Comparison of ENCODE assay signal across 9 cellular contexts in the genomic region with DNA sequence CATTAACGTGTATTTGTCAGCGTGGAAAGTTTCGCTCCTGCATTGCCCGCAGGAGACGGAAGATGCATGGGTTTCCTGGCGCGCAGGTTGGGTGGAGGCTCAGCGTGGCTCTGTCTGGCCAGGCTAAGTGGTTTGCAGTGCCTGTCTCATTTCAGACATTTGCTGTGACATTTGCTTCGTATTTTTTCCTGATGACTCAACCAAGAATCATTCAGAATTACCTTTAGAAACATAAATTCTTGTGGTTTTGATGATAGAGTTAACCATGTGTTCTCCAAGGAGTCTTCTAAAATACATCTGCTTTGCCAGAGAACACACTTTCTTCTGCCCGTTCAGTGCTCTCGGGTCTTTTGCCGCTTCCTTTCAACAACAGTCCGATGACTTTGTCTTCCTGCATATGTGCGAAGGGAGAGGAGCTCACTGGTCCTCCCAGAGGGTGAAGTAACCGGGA.
DNase-seq lines count a peak whose midpoint lies in the region; ATAC-seq, FAIRE-seq and TF ChIP-seq lines count a peak whose summit lies in the region.
"Had no signal": no experiment of that assay in that cellular context is flagged by ENCODE, and none has a peak within 500 bp of the region (broad histone marks: within the 10 kb centered on the region; RNA-seq: fewer than 3 reads in every experiment).

No MANE protein-coding gene starts in this region.

- dilution Hi-C loops in endothelial cell of umbilical vein (cut with MboI; ENCODE audit: extremely low pct_ligation_motif_present, low sequenced_read_pairs) = no loop called here

- WGBS in pancreas, 2 donors = 86 to 94% methylated on average over 15 of the region's 15 CpGs

- H3K4me2 ChIP-seq in endothelial cell of umbilical vein (ENCODE audit: insufficient read depth, low read length) = peak overlapping the region; percentile 68

- H3K36me3 ChIP-seq in endothelial cell of umbilical vein (ENCODE audit: control insufficient read depth in 2 of 2, extremely low read depth in 1 of 2, insufficient read depth in 2 of 2, low read length in 2 of 2) (no peaks in the 10 kb centered on the region), pancreas (no peaks in the 10 kb centered on the region)

- peak overlapping the region in 1 of 3 experiments; percentile 7 for H3K4me3 ChIP-seq in endothelial cell of umbilical vein (replicated peaks in 1 of 3; ENCODE audit: insufficient read depth in 1 of 3, low read depth in 1 of 3, low read length in 3 of 3)
- no peak overlapping the region for H3K4me3 ChIP-seq in pancreas

- H3K27ac ChIP-seq in endothelial cell of umbilical vein (ENCODE audit: insufficient read depth, low read depth, low read length) (peak overlapping the region; percentile 78), pancreas (no peak overlapping the region)

- ATAC-seq in GM19328 (IDR thresholded peaks at IDR 0.05; ENCODE audit: unreplicated experiment) (no peak), GM18502 (IDR thresholded peaks at IDR 0.05; ENCODE audit: poor library complexity, unreplicated experiment) (no peak), pancreas (no peak)

- TF ChIP-seq POLR2A in endothelial cell of umbilical vein (IDR thresholded peaks at IDR 0.05; ENCODE audit: low read depth, low read length) = peak; percentile 49

- DNase-seq in LHCN-M2 (ENCODE audit: low read depth) (peak; percentile 84), endothelial cell of umbilical vein (ENCODE audit: low read depth, low spot score) (peak; percentile 87), hypothalamus (lab: John Stamatoyannopoulos, UW) (no peak), pancreas (no peak)
- peak; percentile 52 to 82 for DNase-seq in activated CD4-positive, alpha-beta T cell treated with anti-CD3 and anti-CD28 coated beads, Interleukin-2, amount 50 U/mL, for 24 hours (ENCODE audit: low read depth in 1 of 2, low spot score in 1 of 2)
- DNase-seq in stimulated activated CD8-positive, alpha-beta memory T cell treated with anti-CD3 and anti-CD28 coated beads, Interleukin-12 subunit alpha, Interleukin-12 subunit beta, amount 100 ng/mL, for 4 hours (ENCODE audit: low read depth) = peak; percentile 46
- DNase-seq: right cardiac atrium had no signal

- H4K20me1 ChIP-seq in endothelial cell of umbilical vein (replicated peaks; ENCODE audit: control insufficient read depth, extremely low read depth, insufficient read depth, low read length) = no peaks in the 10 kb centered on the region

- H3K27me3 ChIP-seq in endothelial cell of umbilical vein (ENCODE audit: control insufficient read depth in 2 of 2, insufficient read depth in 2 of 2, low read length in 2 of 2) (no peaks in the 10 kb centered on the region), pancreas (no peaks in the 10 kb centered on the region)

- H2AFZ ChIP-seq in endothelial cell of umbilical vein (ENCODE audit: low read depth, low read length) = no peak overlapping the region

- no peak for TF ChIP-seq CTCF in endothelial cell of umbilical vein (IDR thresholded peaks at IDR 0.05; ENCODE audit: extremely low read depth in 1 of 2, insufficient read depth in 1 of 2, low read depth in 1 of 2, low read length in 2 of 2)
- no peak for TF ChIP-seq CTCF in pancreas (IDR thresholded peaks at IDR 0.05)

- no TSS peak for BruUV-seq in endothelial cell of umbilical vein (replicated peaks; lab: Mats Ljungman, UMichigan)

- CTCF ChIA-PET in endothelial cell of umbilical vein (lab: Charles Lee) = interaction anchor here (0.6 to 2.0 kb wide), 10 partner anchors 13 to 334 kb away, joined by 3 to 6 read pairs (median 4); no protein-coding TSS in a partner anchor

- H3K9ac ChIP-seq in endothelial cell of umbilical vein (replicated peaks; ENCODE audit: extremely low read depth, insufficient read depth, low read length) = peak overlapping the region; percentile 47

- H3K9me3 ChIP-seq in endothelial cell of umbilical vein (replicated peaks; ENCODE audit: control insufficient read depth, insufficient read depth, low read length) (no peaks in the 10 kb centered on the region), pancreas (no peaks in the 10 kb centered on the region)

- peaks cover 59% of the 10 kb centered on the region for H3K4me1 ChIP-seq in endothelial cell of umbilical vein (ENCODE audit: control insufficient read depth, extremely low read depth, insufficient read depth, low read length)
- H3K4me1 ChIP-seq in pancreas = no peaks in the 10 kb centered on the region

- FAIRE-seq in endothelial cell of umbilical vein (lab: Jason Lieb, UNC) = peak; percentile 91
- FAIRE-seq in pancreas (lab: Jason Lieb, UNC) = no peak

- POLR2A ChIA-PET in endothelial cell of umbilical vein (lab: Charles Lee) = no interaction called here

- intact Hi-C loops in endothelial cell of umbilical vein (cut with micrococcal nuclease) (loop anchor here (1.0 to 10.0 kb wide), 6 partner anchors 27 to 337 kb away; no protein-coding TSS in a partner anchor), pancreas (cut with DNase I) (no loop called here)

- H3K9me1 ChIP-seq in endothelial cell of umbilical vein (replicated peaks; ENCODE audit: control insufficient read depth, extremely low read depth, insufficient read depth, low read length) = no peaks in the 10 kb centered on the region

- H3K79me2 ChIP-seq in endothelial cell of umbilical vein (ENCODE audit: control insufficient read depth, insufficient read depth, low read length) = no peaks in the 10 kb centered on the region

TF ChIP-seq in endothelial cell of umbilical vein, 7 proteins besides CTCF, POLR2A, EP300 and RAD21:
- TF ChIP-seq POLR2AphosphoS5 (IDR thresholded peaks at IDR 0.05; ENCODE audit: insufficient read depth, low read depth, low read length) (no peak), FOS (IDR thresholded peaks at IDR 0.05; ENCODE audit: borderline replicate concordance, insufficient read depth, low read length) (peak; percentile 92), GATA2 (IDR thresholded peaks at IDR 0.05; ENCODE audit: insufficient read depth, insufficient read length, low read depth, low read length) (peak; percentile 40), MAX (IDR thresholded peaks at IDR 0.05; ENCODE audit: insufficient read depth, insufficient read length) (peak; percentile 1), EZH2 (IDR thresholded peaks at IDR 0.05; ENCODE audit: borderline replicate concordance, low read depth, low read length, severe bottlenecking) (no peak), MYC (IDR thresholded peaks at IDR 0.05; ENCODE audit: low read depth, low read length) (peak; percentile 3), JUN (IDR thresholded peaks at IDR 0.05; ENCODE audit: borderline replicate concordance, insufficient read depth, insufficient read length, low read depth) (peak; percentile 55)
TF ChIP-seq in endothelial cell of umbilical vein: peak in this region for 5.

Comparison
In these comparisons a context has a peak if more than half of its experiments do, and no peak if none do; other contexts are left out.
1. DNase-seq: peak in LHCN-M2 (single experiment), activated CD4-positive, alpha-beta T cell treated with anti-CD3 and anti-CD28 coated beads, Interleukin-2, amount 50 U/mL, for 24 hours (2 of 2), endothelial cell of umbilical vein (single experiment) and stimulated activated CD8-positive, alpha-beta memory T cell treated with anti-CD3 and anti-CD28 coated beads, Interleukin-12 subunit alpha, Interleukin-12 subunit beta, amount 100 ng/mL, for 4 hours (single experiment); none in hypothalamus (0 of 51) and pancreas (0 of 6).